ENCODE assay signal across 9 cellular contexts in the genomic region with DNA sequence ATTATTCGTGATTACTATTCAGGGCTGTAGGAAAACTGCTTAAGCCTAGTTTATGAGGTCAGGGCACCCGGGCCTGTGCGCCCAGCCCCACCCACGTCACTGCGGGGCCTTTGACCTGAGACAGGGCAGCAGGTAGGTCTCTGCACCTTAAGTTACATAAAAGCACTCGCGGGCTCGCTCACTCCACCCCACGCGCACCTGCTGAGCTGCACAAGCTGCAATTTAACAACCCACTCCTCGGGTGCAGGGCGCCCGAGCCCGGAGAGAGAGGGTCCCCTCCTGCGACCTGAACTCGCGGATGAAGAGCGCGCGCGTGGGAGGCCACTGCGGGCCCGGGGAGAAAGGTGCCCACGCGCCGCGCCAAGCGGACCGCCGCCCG. TPM values are rescaled to one million over a fixed set of nuclear protein-coding genes. Genes with fewer than 3 reads are reported as not detected.
DNase-seq lines count a peak whose midpoint lies in the region; ATAC-seq, FAIRE-seq and TF ChIP-seq lines count a peak whose summit lies in the region.
"Had no signal": no experiment of that assay in that cellular context is flagged by ENCODE, and none has a peak within 500 bp of the region (broad histone marks: within the 10 kb centered on the region; RNA-seq: fewer than 3 reads in every experiment).

No MANE protein-coding gene starts in this region.

- H3K27ac ChIP-seq in A549 (peak overlapping the region; percentile 99), MM.1S (ENCODE audit: low read length) (no peak overlapping the region), dorsolateral prefrontal cortex (peak overlapping the region in 29 of 59 donors; percentile 2 to 83 (median 53))

- H3K9ac ChIP-seq in MM.1S (ENCODE audit: low read length) = peak overlapping the region; percentile 91

- POLR2A ChIA-PET in A549 (lab: Yijun Ruan, JAX) = interaction anchor here (1.0 to 1.6 kb wide), 4 partner anchors 9 to 30 kb away, joined by 3 to 9 read pairs (median 6); a partner anchor contains a TSS

- peaks cover 7% of the 10 kb centered on the region; the same call in 1 of the 3 replicates for H3K4me1 ChIP-seq in A549
- H3K4me1 ChIP-seq in MM.1S (ENCODE audit: low read length) = no peaks in the 10 kb centered on the region

- peak overlapping the region; percentile 100 for H3K4me3 ChIP-seq in A549
- H3K4me3 ChIP-seq in MM.1S (ENCODE audit: low read length) = peak overlapping the region; percentile 84
- peak overlapping the region; percentile 57 to 96 (median 79) for H3K4me3 ChIP-seq in dorsolateral prefrontal cortex

- DNase-seq in A549 (ENCODE audit: low read depth in 1 of 2, low spot score in 1 of 2) = no peak
- DNase-seq in MM.1S = peak; percentile 24
- DNase-seq in dorsolateral prefrontal cortex = peak in 1 of 10 donors; percentile 21

- TF ChIP-seq POLR2A in A549 (IDR thresholded peaks at IDR 0.05; ENCODE audit: low read length) = no peak

- no peaks in the 10 kb centered on the region for H3K9me3 Mint-ChIP-seq in nephron

- peaks cover 14% of the 10 kb centered on the region for H3K36me3 Mint-ChIP-seq in nephron (ENCODE audit: low read depth)

- H3K27ac Mint-ChIP-seq in nephron = peak overlapping the region in 2 of 3 experiments; percentile 49 to 78

- 0% methylated on average over 3 of the region's 31 CpGs for WGBS in A549 (ENCODE audit: missing lambda C conversion rate)

- H3K9me3 ChIP-seq in A549 = no peaks in the 10 kb centered on the region
- no peaks in the 10 kb centered on the region for H3K9me3 ChIP-seq in MM.1S (replicated peaks; ENCODE audit: insufficient read depth, low read length)

- H3K79me2 ChIP-seq in MM.1S (ENCODE audit: low read length) = peaks cover 33% of the 10 kb centered on the region

- no peaks in the 10 kb centered on the region for H4K20me1 ChIP-seq in MM.1S (ENCODE audit: insufficient read depth, low read length)

- peak overlapping the region; percentile 78 for H3K4me2 ChIP-seq in A549
- H3K4me2 ChIP-seq in MM.1S (ENCODE audit: low read depth, low read length) = peak overlapping the region; percentile 93

- CTCF ChIA-PET in A549 (lab: Yijun Ruan, JAX) = interaction anchor here (0.6 to 4.4 kb wide), 6 partner anchors 9 to 223 kb away, joined by 3 to 21 read pairs (median 4); a partner anchor contains a TSS

- TF ChIP-seq CTCF in A549 (IDR thresholded peaks at IDR 0.05) (no peak), MM.1S (IDR thresholded peaks at IDR 0.05; ENCODE audit: low read length) (no peak), dorsolateral prefrontal cortex (IDR thresholded peaks at IDR 0.05 in 54 of 56, conservative IDR thresholded peaks at IDR 0.05 in 2 of 56; ENCODE audit: low read depth in 1 of 56, partially characterized antibody in 56 of 56) (no peak), nephron (IDR thresholded peaks at IDR 0.05; ENCODE audit: unreplicated experiment in 3 of 3) (no peak)

- ATAC-seq in A549 (no peak), GM19463 (IDR thresholded peaks at IDR 0.05; ENCODE audit: unreplicated experiment) (peak; percentile 11), GM18867 (IDR thresholded peaks at IDR 0.05; ENCODE audit: unreplicated experiment) (no peak), HG03039 (IDR thresholded peaks at IDR 0.05; ENCODE audit: unreplicated experiment) (no peak), HG02678 (IDR thresholded peaks at IDR 0.05; ENCODE audit: unreplicated experiment) (no peak)

- intact Hi-C loops in dorsolateral prefrontal cortex (cut with DNase I) = loop anchor here (2.0 to 5.0 kb wide), 2 partner anchors 36 to 157 kb away; a partner anchor contains a TSS

- peaks cover 32% of the 10 kb centered on the region for H3K27me3 Mint-ChIP-seq in nephron (ENCODE audit: low read depth)

- no peak for TF ChIP-seq RAD21 in A549 (conservative IDR thresholded peaks at IDR 0.05 in 1 of 2, IDR thresholded peaks at IDR 0.05 in 1 of 2)

- H3K9me2 ChIP-seq in MM.1S (replicated peaks; ENCODE audit: insufficient read depth, low read length) = no peaks in the 10 kb centered on the region

- H3K4me3 Mint-ChIP-seq in nephron = peak overlapping the region; percentile 89 to 96 (median 92)

- no peak for TF ChIP-seq EP300 in A549 (IDR thresholded peaks at IDR 0.05)

- no peaks in the 10 kb centered on the region for H3F3A ChIP-seq in MM.1S (ENCODE audit: insufficient read depth, low read length)

- peaks cover 17% of the 10 kb centered on the region for H3K4me1 Mint-ChIP-seq in nephron

- peaks cover 7% of the 10 kb centered on the region; the same call in 1 of the 2 replicates for H3K36me3 ChIP-seq in MM.1S (replicated peaks; ENCODE audit: insufficient read depth, low read length)

- FAIRE-seq in A549 (lab: Jason Lieb, UNC) = no peak

- peaks cover 18% of the 10 kb centered on the region for H3K27me3 ChIP-seq in MM.1S (replicated peaks; ENCODE audit: insufficient read depth, low read length)
- H3K27me3 ChIP-seq in dorsolateral prefrontal cortex = peaks cover 0 to 17% (median 0%) of the 10 kb centered on the region in 45 donors

- peak overlapping the region; percentile 72 for H2AFZ ChIP-seq in MM.1S (ENCODE audit: low read length)

TF ChIP-seq in A549, 52 proteins besides CTCF, POLR2A, EP300 and RAD21:
- no peak for TF ChIP-seq JUNB (IDR thresholded peaks at IDR 0.05)
- TF ChIP-seq, protein P1, sequence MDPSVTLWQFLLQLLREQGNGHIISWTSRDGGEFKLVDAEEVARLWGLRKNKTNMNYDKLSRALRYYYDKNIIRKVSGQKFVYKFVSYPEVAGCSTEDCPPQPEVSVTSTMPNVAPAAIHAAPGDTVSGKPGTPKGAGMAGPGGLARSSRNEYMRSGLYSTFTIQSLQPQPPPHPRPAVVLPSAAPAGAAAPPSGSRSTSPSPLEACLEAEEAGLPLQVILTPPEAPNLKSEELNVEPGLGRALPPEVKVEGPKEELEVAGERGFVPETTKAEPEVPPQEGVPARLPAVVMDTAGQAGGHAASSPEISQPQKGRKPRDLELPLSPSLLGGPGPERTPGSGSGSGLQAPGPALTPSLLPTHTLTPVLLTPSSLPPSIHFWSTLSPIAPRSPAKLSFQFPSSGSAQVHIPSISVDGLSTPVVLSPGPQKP (IDR thresholded peaks at IDR 0.05; ENCODE audit: low read depth, low read length) = no peak
- TF ChIP-seq NFE2L2 (conservative IDR thresholded peaks at IDR 0.05; ENCODE audit: low read length) = no peak
- no peak for TF ChIP-seq HDAC2 (IDR thresholded peaks at IDR 0.05)
- TF ChIP-seq FOXS1 (CRISPR knock-in tag; IDR thresholded peaks at IDR 0.05) = no peak
- no peak for TF ChIP-seq NR3C1 (IDR thresholded peaks at IDR 0.05)
- no peak for TF ChIP-seq TFCP2L1 (CRISPR knock-in tag; IDR thresholded peaks at IDR 0.05)
- TF ChIP-seq GATA3 (IDR thresholded peaks at IDR 0.05; ENCODE audit: borderline replicate concordance) = no peak
- TF ChIP-seq EHMT2 (IDR thresholded peaks at IDR 0.05; ENCODE audit: low read depth) = no peak
- TF ChIP-seq PHF8 (IDR thresholded peaks at IDR 0.05; ENCODE audit: borderline replicate concordance, low read depth) = no peak

RNA-seq across cellular contexts. Expression of a gene that starts 0.5 kb away (rescaled TPM):
- polyA plus RNA-seq in A549 (2011; rRNA removed) = 64.6 and 71.4 TPM in 2 replicates
- 33.8 and 42.9 TPM in 2 replicates for polyA plus RNA-seq in A549 (2012; cell fraction: cytosol; rRNA removed)
- polyA plus RNA-seq in A549 (2012; cell fraction: nucleus; rRNA removed) = 22.6 and 29.9 TPM in 2 replicates
- 63.9 to 97.2 TPM (median 84.6 TPM) in 3 replicates for polyA plus RNA-seq in A549 (2017; fragmentation: RNase III; extraction: RNeasy Plus Mini Kit Qiagen cat#74134 plus additional on column Dnase treatment)
- 61.0 and 61.6 TPM in 2 replicates for polyA minus RNA-seq in A549 (2011; rRNA and poly(A)+ RNA removed)
- total RNA-seq in dorsolateral prefrontal cortex = 10 to 100 TPM; 19.9 to 47.2 (median 31.3) TPM

RNA-seq across cellular contexts. Expression of a gene that starts 8.7 kb away (rescaled TPM):
- polyA plus RNA-seq in A549 (2011; rRNA removed) (not detected in 2 replicates), A549 (2017; fragmentation: RNase III; extraction: RNeasy Plus Mini Kit Qiagen cat#74134 plus additional on column Dnase treatment) (not detected in 3 replicates)
- not detected in 2 replicates for polyA plus RNA-seq in A549 (2012; cell fraction: cytosol; rRNA removed)
- polyA plus RNA-seq in A549 (2012; cell fraction: nucleus; rRNA removed) = not detected in 2 replicates
- polyA minus RNA-seq in A549 (2011; rRNA and poly(A)+ RNA removed) = not detected in 2 replicates
- not detected for total RNA-seq in dorsolateral prefrontal cortex
- total RNA-seq: myocyte had no signal

RNA-seq across cellular contexts. Expression of a gene that starts 25.6 kb away (rescaled TPM):
- polyA plus RNA-seq in A549 (2011; rRNA removed) = 0.56 and 0.81 TPM in 2 replicates
- polyA plus RNA-seq in A549 (2012; cell fraction: cytosol; rRNA removed) = 0.87 and 1.3 TPM in 2 replicates
- 2.3 and 3.1 TPM in 2 replicates for polyA plus RNA-seq in A549 (2012; cell fraction: nucleus; rRNA removed)
- polyA plus RNA-seq in A549 (2017; fragmentation: RNase III; extraction: RNeasy Plus Mini Kit Qiagen cat#74134 plus additional on column Dnase treatment) = 1.1 to 1.5 TPM (median 1.4 TPM) in 3 replicates
- polyA minus RNA-seq in A549 (2011; rRNA and poly(A)+ RNA removed) = 0.68 and 0.87 TPM in 2 replicates
- total RNA-seq in dorsolateral prefrontal cortex = 10 to 100 TPM in 68 of 120 experiments, 1 to 10 TPM in 52; 2.3 to 20.2 (median 10.3) TPM

RNA-seq across cellular contexts. Expression of a gene that starts 29.4 kb away (rescaled TPM):
- polyA plus RNA-seq in A549 (2011; rRNA removed) (11.3 and 17.9 TPM in 2 replicates), A549 (2017; fragmentation: RNase III; extraction: RNeasy Plus Mini Kit Qiagen cat#74134 plus additional on column Dnase treatment) (24.6 to 28.0 TPM (median 27.6 TPM) in 3 replicates)
- 51.4 and 60.1 TPM in 2 replicates for polyA plus RNA-seq in A549 (2012; cell fraction: cytosol; rRNA removed)
- polyA plus RNA-seq in A549 (2012; cell fraction: nucleus; rRNA removed) = 287 and 554 TPM in 2 replicates
- polyA minus RNA-seq in A549 (2011; rRNA and poly(A)+ RNA removed) = 17.1 and 19.7 TPM in 2 replicates
- total RNA-seq in dorsolateral prefrontal cortex = 10 to 100 TPM in 118 of 120 experiments, 1 to 10 TPM in 2; 7.4 to 42.1 (median 22.0) TPM

RNA-seq across cellular contexts. Expression of a gene that starts 35.9 kb away (rescaled TPM):
- 221 and 373 TPM in 2 replicates for polyA plus RNA-seq in A549 (2011; rRNA removed)
- 73.5 and 98.3 TPM in 2 replicates for polyA plus RNA-seq in A549 (2012; cell fraction: cytosol; rRNA removed)
- 13.1 and 21.3 TPM in 2 replicates for polyA plus RNA-seq in A549 (2012; cell fraction: nucleus; rRNA removed)
- polyA plus RNA-seq in A549 (2017; fragmentation: RNase III; extraction: RNeasy Plus Mini Kit Qiagen cat#74134 plus additional on column Dnase treatment) = 374 to 377 TPM (median 375 TPM) in 3 replicates
- polyA minus RNA-seq in A549 (2011; rRNA and poly(A)+ RNA removed) = 22.8 and 27.3 TPM in 2 replicates
- 100 to 1,000 TPM; 111 to 227 (median 176) TPM for total RNA-seq in dorsolateral prefrontal cortex
